Comparison of ENCODE assay signal across 8 cellular contexts in genomic region chr16:8866118-8866883, GRCh38. TPM values are rescaled to one million over a fixed set of nuclear protein-coding genes. Genes with fewer than 3 reads are reported as not detected.
DNase-seq lines count a peak whose midpoint lies in the region; ATAC-seq lines count a peak whose summit lies in the region.

No MANE protein-coding gene starts in this region.

- H3K4me3 Mint-ChIP-seq in immature natural killer cell, result peak overlapping the region; percentile 4 to 46 (median 41)
- H3K4me3 Mint-ChIP-seq in stimulated activated memory B cell treated with anti-CD40 and anti-IgM and Interleukin-4, amounts not matched to agents 10 μg/mL and 1 μg/mL and 100 μg/mL, for 72 hours, result peak overlapping the region; percentile 75

- no peaks in the 10 kb centered on the region for H3K36me3 Mint-ChIP-seq in immature natural killer cell
- H3K36me3 Mint-ChIP-seq in stimulated activated memory B cell treated with anti-CD40 and anti-IgM and Interleukin-4, amounts not matched to agents 10 μg/mL and 1 μg/mL and 100 μg/mL, for 72 hours, result peaks cover 9% of the 10 kb centered on the region

- peaks cover 57 to 67% of the 10 kb centered on the region in 2 donors for H3K4me1 Mint-ChIP-seq in immature natural killer cell
- peaks cover 77% of the 10 kb centered on the region for H3K4me1 Mint-ChIP-seq in stimulated activated memory B cell treated with anti-CD40 and anti-IgM and Interleukin-4, amounts not matched to agents 10 μg/mL and 1 μg/mL and 100 μg/mL, for 72 hours

- no peaks in the 10 kb centered on the region for H3K9me3 Mint-ChIP-seq in immature natural killer cell
- no peaks in the 10 kb centered on the region for H3K9me3 Mint-ChIP-seq in stimulated activated memory B cell treated with anti-CD40 and anti-IgM and Interleukin-4, amounts not matched to agents 10 μg/mL and 1 μg/mL and 100 μg/mL, for 72 hours

- H3K27ac Mint-ChIP-seq in immature natural killer cell, result peak overlapping the region in 2 of 6 donors; percentile 28 to 45
- no peak overlapping the region for H3K27ac Mint-ChIP-seq in stimulated activated memory B cell treated with anti-CD40 and anti-IgM and Interleukin-4, amounts not matched to agents 10 μg/mL and 1 μg/mL and 100 μg/mL, for 72 hours

- H3K27me3 Mint-ChIP-seq in immature natural killer cell (ENCODE audit: low read depth in 3 of 3), result peaks cover 2 to 9% (median 4%) of the 10 kb centered on the region in 3 donors
- no peaks in the 10 kb centered on the region for H3K27me3 Mint-ChIP-seq in stimulated activated memory B cell treated with anti-CD40 and anti-IgM and Interleukin-4, amounts not matched to agents 10 μg/mL and 1 μg/mL and 100 μg/mL, for 72 hours

- ATAC-seq in stimulated activated memory B cell treated with anti-CD40 and anti-IgM and Interleukin-4, amounts not matched to agents 10 μg/mL and 1 μg/mL and 100 μg/mL, for 72 hours, result no peak
- ATAC-seq in GM18907 (IDR thresholded peaks at IDR 0.05; ENCODE audit: unreplicated experiment), result no peak

- peak; percentile 42 to 74 for DNase-seq in NCI-H526 (lab: John Stamatoyannopoulos, UW)
- DNase-seq in NCI-H526 treated with DMSO at 0.1 percent for 48 hours (lab: John Stamatoyannopoulos, UW), result no peak
- peak; percentile 68 for DNase-seq in astrocyte of the hippocampus (ENCODE audit: low read depth, low spot score)
- no peak for DNase-seq in immature natural killer cell
- DNase-seq in NCI-H146 treated with DMSO at 0.1 percent for 48 hours (lab: John Stamatoyannopoulos, UW; ENCODE audit: unreplicated experiment), result no peak
- no peak for DNase-seq in RPMI8226

RNA-seq across cellular contexts. Expression of gene CARHSP1, which starts 2.5 kb away (rescaled TPM):
- polyA plus RNA-seq in immature natural killer cell, result 10 to 100 TPM; 83.0 to 96.8 (median 92.9) TPM

RNA-seq across cellular contexts. Expression of gene LITAFD, which starts 15.8 kb away (rescaled TPM):
- not detected for polyA plus RNA-seq in immature natural killer cell

Comparison
In these comparisons a context has a peak if more than half of its experiments do, and no peak if none do; other contexts are left out.
1. DNase-seq: peak in NCI-H526 (2 of 2) and astrocyte of the hippocampus (single experiment); none in NCI-H526 treated with DMSO at 0.1 percent for 48 hours (single experiment), immature natural killer cell (0 of 3), NCI-H146 treated with DMSO at 0.1 percent for 48 hours (single experiment) and RPMI8226 (single experiment).